8 cellular contexts compared by ENCODE assay signal in genomic region chr9:134325813-134326753, GRCh38. TPM values are rescaled to one million over a fixed set of nuclear protein-coding genes. Genes with fewer than 3 reads are reported as not detected.
DNase-seq lines count a peak whose midpoint lies in the region; ATAC-seq and TF ChIP-seq lines count a peak whose summit lies in the region.

Gene RXRA, plus strand, starts transcription at chr9:134326455. Its CDS starts 177 bp downstream, at chr9:134326632.

- H3K9me3 Mint-ChIP-seq in H9 = no peaks in the 10 kb centered on the region

- no peak within 1 kb of the TSS for H3K27ac Mint-ChIP-seq in H9

- H2AK5ac ChIP-seq in H9 (ENCODE audit: insufficient read length, low read length) = no peak within 1 kb of the TSS

- peak within 1 kb of the TSS; percentile 75 for H3K4me2 ChIP-seq in H9 (ENCODE audit: insufficient read depth, insufficient read length, low read length)

- H3K56ac ChIP-seq in H9 (ENCODE audit: insufficient read length, low read depth, low read length) = no peak within 1 kb of the TSS

- peak within 1 kb of the TSS; percentile 92 for H3K18ac ChIP-seq in H9 (ENCODE audit: insufficient read length, low read depth, low read length)

- H3K27ac ChIP-seq in H9 (ENCODE audit: insufficient read length, low read depth, low read length) = no peak within 1 kb of the TSS
- H3K27ac ChIP-seq in esophagus (ENCODE audit: low read depth in 2 of 2, low read length in 1 of 2) = peak within 1 kb of the TSS; percentile 98

- no peaks in the 10 kb centered on the region for H3K36me3 ChIP-seq in esophagus (ENCODE audit: control insufficient read depth in 2 of 2, insufficient read depth in 2 of 2, low read length in 1 of 2)

- H3K27me3 ChIP-seq in H9 (ENCODE audit: insufficient read depth, low read length) (no peaks in the 10 kb centered on the region), esophagus (ENCODE audit: control insufficient read depth in 1 of 2, insufficient read depth in 2 of 2, low read length in 2 of 2) (no peaks in the 10 kb centered on the region)

- no peaks in the 10 kb centered on the region for H3K79me1 ChIP-seq in H9 (ENCODE audit: insufficient read depth, low read depth, low read length, poor library complexity, severe bottlenecking)

- H2BK20ac ChIP-seq in H9 (ENCODE audit: low read depth, low read length, poor library complexity, severe bottlenecking) = no peak within 1 kb of the TSS

- no peak within 1 kb of the TSS for H4K8ac ChIP-seq in H9 (replicated peaks; ENCODE audit: insufficient read length, low read depth, low read length)

- H3K27me3 Mint-ChIP-seq in H9 (ENCODE audit: low read depth) = peaks cover 7% of the 10 kb centered on the region

- H2AFZ ChIP-seq in H9 (ENCODE audit: low read length) = no peak within 1 kb of the TSS

- H3K9ac ChIP-seq in H9 (ENCODE audit: extremely low read depth, insufficient read length, low read length) = peak within 1 kb of the TSS; percentile 39

- ATAC-seq in HG03159 (IDR thresholded peaks at IDR 0.05; ENCODE audit: unreplicated experiment) = no peak

- H4K91ac ChIP-seq in H9 (ENCODE audit: insufficient read length, low read depth, low read length) = no peak within 1 kb of the TSS

- no peaks in the 10 kb centered on the region for H4K20me1 ChIP-seq in H9 (ENCODE audit: control insufficient read depth, insufficient read depth, insufficient read length)

- H3K4me1 ChIP-seq in H9 (ENCODE audit: insufficient read depth, low read length) (no peaks in the 10 kb centered on the region), esophagus (ENCODE audit: control insufficient read depth in 2 of 2, insufficient read depth in 2 of 2, low read length in 1 of 2) (peaks cover 9 to 45% of the 10 kb centered on the region in 2 donors)

- H2BK12ac ChIP-seq in H9 (ENCODE audit: insufficient read length, low read depth, low read length) = no peak within 1 kb of the TSS

- peaks cover 7% of the 10 kb centered on the region for H3K23me2 ChIP-seq in H9 (ENCODE audit: insufficient read length, low read depth, low read length, poor library complexity, severe bottlenecking)

- WGBS in H9 (ENCODE audit: extremely low coverage, insufficient read length, low lambda C conversion rate) = no CpG with 5 or more reads among the region's 164 CpGs
- 0 to 1% methylated on average over 53 to 164 of the region's 164 CpGs for WGBS in esophagus, 2 donors

- H4K5ac ChIP-seq in H9 (ENCODE audit: insufficient read length, low read depth, low read length) = no peak within 1 kb of the TSS

- peak within 1 kb of the TSS; percentile 83 for H2BK120ac ChIP-seq in H9 (ENCODE audit: low read depth, low read length, poor library complexity, severe bottlenecking)

- no peak within 1 kb of the TSS for H2BK15ac ChIP-seq in H9 (ENCODE audit: low read depth, low read length)

- peaks cover 2% of the 10 kb centered on the region; the same call in 1 of the 2 replicates for H3K79me2 ChIP-seq in H9 (ENCODE audit: insufficient read depth, low read length)

- peak; percentile 22; the same call in 2 of the 3 replicates for TF ChIP-seq CTCF in H9 (conservative IDR thresholded peaks at IDR 0.05)

- no peak within 1 kb of the TSS for H2BK5ac ChIP-seq in H9 (ENCODE audit: insufficient read length, low read length)

- H3K9me3 ChIP-seq in H9 (ENCODE audit: control insufficient read depth, low read depth, low read length) (no peaks in the 10 kb centered on the region), esophagus (ENCODE audit: control insufficient read depth in 2 of 2, insufficient read depth in 1 of 2, low read depth in 1 of 2, low read length in 1 of 2) (no peaks in the 10 kb centered on the region)

- H3K14ac ChIP-seq in H9 (ENCODE audit: insufficient read depth, low read length) = peak within 1 kb of the TSS; percentile 93

- no peaks in the 10 kb centered on the region for H3K36me3 Mint-ChIP-seq in H9 (ENCODE audit: insufficient read depth in 1 of 3, low read depth in 3 of 3)

- peak within 1 kb of the TSS; percentile 65 to 83 for H3K4me3 Mint-ChIP-seq in H9

- H3K4ac ChIP-seq in H9 (ENCODE audit: low read depth, low read length) = no peak within 1 kb of the TSS; the same call in 1 of the 2 replicates

- no peak within 1 kb of the TSS for H3K23ac ChIP-seq in H9 (ENCODE audit: insufficient read length, low read depth, low read length)

- H3K4me3 ChIP-seq in esophagus (ENCODE audit: low read depth in 1 of 2, low read length in 2 of 2) = peak within 1 kb of the TSS; percentile 72 to 91

- H3T11ph ChIP-seq in H9 (ENCODE audit: low read length) = no peak within 1 kb of the TSS

- DNase-seq in Ammon's horn (ENCODE audit: low spot score) = peak; percentile 74
- peak; percentile 64 for DNase-seq in H9
- peak; percentile 81 for DNase-seq in NOMO-1 treated with dmso at 0.1 percent for 144 hours (lab: John Stamatoyannopoulos, UW; ENCODE audit: unreplicated experiment)
- DNase-seq in activated T-cell treated with anti-CD3 and anti-CD28 coated beads, Interleukin-2, amount 50 U/mL, for 48 hours = peak; percentile 39 to 48
- peak; percentile 86 for DNase-seq in mucosa of gallbladder (ENCODE audit: low spot score)
- DNase-seq in stimulated activated CD8-positive, alpha-beta memory T cell treated with anti-CD3 and anti-CD28 coated beads, Interleukin-7, amount 100 ng/mL, for 1 hour (ENCODE audit: low read depth in 2 of 2) = peak; percentile 37 to 41

- H3K4me1 Mint-ChIP-seq in H9 = peaks cover 42 to 68% of the 10 kb centered on the region in 2 experiments

RNA-seq across cellular contexts. Expression of gene RXRA, which starts in this region (rescaled TPM):
- total RNA-seq in H9 (2021) (29.9 and 30.1 TPM in 2 replicates), mucosa of gallbladder (106 TPM)
- polyA plus RNA-seq in esophagus = 10 to 100 TPM; 31.4 to 63.4 TPM
